ENCODE assay signal across 8 cellular contexts in the genomic region with DNA sequence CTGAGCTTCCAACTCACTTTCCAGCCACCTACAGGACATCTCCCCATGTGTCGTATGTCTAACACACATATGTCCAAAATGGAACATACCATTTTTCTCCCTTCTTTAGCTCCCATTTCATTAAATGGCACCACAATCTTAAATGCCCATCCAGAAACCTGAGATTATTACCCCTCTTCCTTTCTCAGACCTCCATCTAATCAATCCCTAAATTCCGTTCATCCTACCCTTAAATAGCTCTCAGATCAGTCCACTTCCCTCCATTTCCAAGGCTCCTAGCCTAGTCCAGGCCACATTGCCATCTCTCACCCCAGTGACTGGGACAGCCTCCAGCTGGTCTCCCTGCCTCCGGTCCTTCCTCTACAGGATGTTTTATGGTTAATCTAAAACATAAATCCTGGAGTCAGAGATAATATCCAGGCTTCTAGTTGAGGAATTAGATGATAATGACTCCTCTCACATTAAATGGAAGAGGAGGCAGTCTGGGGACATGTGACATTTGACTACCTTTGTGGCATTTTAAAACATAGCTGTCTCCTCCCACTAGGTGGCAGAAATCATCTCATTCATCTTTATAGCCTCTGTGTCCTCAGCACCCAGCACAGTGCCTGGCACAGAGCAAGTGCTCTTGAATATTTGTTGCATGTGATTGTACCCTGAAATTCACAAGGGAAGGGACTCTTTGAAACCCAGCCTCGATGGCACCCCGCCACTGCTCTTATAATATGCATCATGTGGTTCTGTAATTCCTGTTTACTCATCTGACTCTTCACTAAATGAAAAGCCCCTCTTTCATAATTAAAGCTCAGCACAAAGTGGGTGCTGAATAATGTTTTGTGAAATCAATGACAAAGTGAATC.
DNase-seq lines count a peak whose midpoint lies in the region; FAIRE-seq and TF ChIP-seq lines count a peak whose summit lies in the region.

No MANE protein-coding gene starts in this region.

- H3F3A ChIP-seq in OCI-LY1 (ENCODE audit: insufficient read depth, low read length) = no peaks in the 10 kb centered on the region

- no peaks in the 10 kb centered on the region for H3K9me3 ChIP-seq in OCI-LY1 (ENCODE audit: low read length)
- H3K9me3 ChIP-seq in small intestine (ENCODE audit: control insufficient read depth, low read depth) = no peaks in the 10 kb centered on the region

- H3K4me3 ChIP-seq in OCI-LY1 (ENCODE audit: low read depth, low read length, poor library complexity, severe bottlenecking) = no peak overlapping the region
- H3K4me3 ChIP-seq in small intestine (ENCODE audit: low read depth in 1 of 2, low read length in 2 of 2) = no peak overlapping the region

- in situ Hi-C loops in ACHN (cut with HindIII; ENCODE audit: low pct_ligation_motif_present, low pct_unique_long_range_greater_than_20kb, low sequenced_read_pairs) = no loop called here

- no peaks in the 10 kb centered on the region for H4K20me1 ChIP-seq in OCI-LY1 (ENCODE audit: insufficient read depth, low read length)

- H3K27ac ChIP-seq in OCI-LY1 (ENCODE audit: low read depth, low read length, poor library complexity, severe bottlenecking) (no peak overlapping the region), small intestine (ENCODE audit: low read depth in 1 of 2, low read length in 1 of 2) (no peak overlapping the region)

- no peak for TF ChIP-seq POLR2A in erythroblast (IDR thresholded peaks at IDR 0.05; ENCODE audit: low read length)

- H3K4me1 ChIP-seq in OCI-LY1 (ENCODE audit: insufficient read depth, low read length, severe bottlenecking) = no peaks in the 10 kb centered on the region
- H3K4me1 ChIP-seq in small intestine (ENCODE audit: control insufficient read depth in 2 of 2, insufficient read depth in 1 of 2, low read depth in 1 of 2, low read length in 1 of 2) = no peaks in the 10 kb centered on the region

- peak; percentile 78 for TF ChIP-seq CTCF in OCI-LY1 (IDR thresholded peaks at IDR 0.05; ENCODE audit: low read length)

- H3K36me3 ChIP-seq in OCI-LY1 (ENCODE audit: insufficient read depth, low read length) (no peaks in the 10 kb centered on the region), small intestine (ENCODE audit: control insufficient read depth in 2 of 2, insufficient read depth in 2 of 2, low read length in 2 of 2) (no peaks in the 10 kb centered on the region)

- no peak overlapping the region for H2AFZ ChIP-seq in OCI-LY1 (ENCODE audit: low read length)

- 57 to 76% (median 59%) methylated on average over 5 of the region's 5 CpGs for WGBS in small intestine, 3 donors

- no peak overlapping the region for H3K9ac ChIP-seq in OCI-LY1 (ENCODE audit: low read length)

- FAIRE-seq in small intestine (lab: Jason Lieb, UNC) (no peak), urothelium cell line (lab: Jason Lieb, UNC) (no peak)

- H3K27me3 ChIP-seq in OCI-LY1 (ENCODE audit: insufficient read depth, low read length) (peaks cover 6% of the 10 kb centered on the region), small intestine (ENCODE audit: control insufficient read depth in 2 of 2, insufficient read depth in 2 of 2, low read length in 2 of 2) (peaks cover 0 to 2% of the 10 kb centered on the region in 2 donors)

- DNase-seq in ACHN (peak; percentile 14), EH (ENCODE audit: low read depth) (peak; percentile 25), erythroblast (lab: John Stamatoyannopoulos, UW) (peak; percentile 36 to 64), small intestine (peak; percentile 78), NOMO-1 treated with DMSO at 0.1 percent for 48 hours (lab: John Stamatoyannopoulos, UW; ENCODE audit: unreplicated experiment) (no peak), urothelium cell line (ENCODE audit: low spot score) (no peak), kidney glomerular epithelial cell (lab: John Stamatoyannopoulos, UW) (no peak)

- H3K9me2 ChIP-seq in OCI-LY1 (ENCODE audit: low read depth, low read length) = no peaks in the 10 kb centered on the region

- no peaks in the 10 kb centered on the region for H3K79me2 ChIP-seq in OCI-LY1 (ENCODE audit: insufficient read depth, low read length)

- H3K4me2 ChIP-seq in OCI-LY1 (ENCODE audit: low read length) = no peak overlapping the region

Comparison
In these comparisons a context has a peak if more than half of its experiments do, and no peak if none do; other contexts are left out.
1. DNase-seq: peak in ACHN (single experiment), EH (single experiment), erythroblast (2 of 2) and small intestine (single experiment); none in NOMO-1 treated with DMSO at 0.1 percent for 48 hours (single experiment), urothelium cell line (single experiment) and kidney glomerular epithelial cell (single experiment).